Comparison of ENCODE assay signal across 24 cellular contexts in the genomic region with DNA sequence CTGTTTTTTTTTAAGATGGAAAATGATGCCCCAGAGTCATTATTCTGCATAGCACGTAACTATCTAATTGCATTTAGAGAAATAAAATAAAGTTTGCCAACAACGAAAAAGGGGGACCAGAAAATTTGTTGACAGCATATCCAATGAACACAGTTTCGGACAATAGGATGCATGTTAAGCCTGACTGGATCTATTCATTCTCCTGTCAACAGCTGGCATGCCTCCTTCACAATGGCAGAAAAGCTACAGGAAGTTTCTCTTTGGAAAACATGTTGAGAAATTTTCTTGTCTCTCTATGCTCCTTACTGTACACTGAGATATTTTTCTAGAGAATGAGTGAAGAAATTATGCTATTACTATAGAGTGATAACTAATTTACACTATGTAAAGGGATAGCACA.
"Had no signal": no experiment of that assay in that cellular context is flagged by ENCODE, and none has a peak within 500 bp of the region (broad histone marks: within the 10 kb centered on the region; RNA-seq: fewer than 3 reads in every experiment).

No MANE protein-coding gene starts in this region.

- H3K4me1 Mint-ChIP-seq: activated CD8-positive, alpha-beta memory T cell treated with anti-CD3 and anti-CD28 coated beads, Interleukin-2, amount 10 ng/mL, durations not matched to agents 7 days and 5 days; activated naive CD8-positive, alpha-beta T cell treated with anti-CD3 and anti-CD28 coated beads for 36 hours; T-helper 17 cell had no signal

- H3K36me3 Mint-ChIP-seq: activated CD8-positive, alpha-beta memory T cell treated with anti-CD3 and anti-CD28 coated beads, Interleukin-2, amount 10 ng/mL, durations not matched to agents 7 days and 5 days; activated naive CD8-positive, alpha-beta T cell treated with anti-CD3 and anti-CD28 coated beads for 36 hours had no signal

- H3K4me3 Mint-ChIP-seq: activated CD8-positive, alpha-beta memory T cell treated with anti-CD3 and anti-CD28 coated beads, Interleukin-2, amount 10 ng/mL, durations not matched to agents 7 days and 5 days; activated naive CD8-positive, alpha-beta T cell treated with anti-CD3 and anti-CD28 coated beads for 36 hours; activated T-cell treated with anti-CD3 and anti-CD28 coated beads, Interleukin-2, amount 50 U/mL, for 4 hours; T-helper 17 cell; WTC11 had no signal

- H3K27ac ChIP-seq: Peyer's patch, RWPE1, SJSA1 had no signal

- ATAC-seq: activated CD8-positive, alpha-beta memory T cell treated with anti-CD3 and anti-CD28 coated beads, Interleukin-2, amount 10 ng/mL, durations not matched to agents 7 days and 5 days; activated T-cell treated with anti-CD3 and anti-CD28 coated beads, Interleukin-2, amount 50 U/mL, for 4 hours; K562; T-helper 17 cell; WTC11 had no signal

- H3K27me3 Mint-ChIP-seq: activated CD8-positive, alpha-beta memory T cell treated with anti-CD3 and anti-CD28 coated beads, Interleukin-2, amount 10 ng/mL, durations not matched to agents 7 days and 5 days; activated naive CD8-positive, alpha-beta T cell treated with anti-CD3 and anti-CD28 coated beads for 36 hours; T-helper 17 cell had no signal

- DNase-seq: activated CD4-positive, alpha-beta T cell treated with anti-CD3 and anti-CD28 coated beads for 48 hours; activated CD4-positive, alpha-beta T cell treated with anti-CD3 and anti-CD28 coated beads, Interleukin-2, amount 50 U/mL, for 4 hours; activated CD4-positive, CD25-positive, alpha-beta regulatory T cell treated with anti-CD3 and anti-CD28 coated beads, Interleukin-2, amount 50 U/mL, for 72 hours; activated CD8-positive, alpha-beta memory T cell treated with anti-CD3 and anti-CD28 coated beads, Interleukin-2, amount 10 ng/mL, durations not matched to agents 7 days and 5 days; activated effector memory CD4-positive, alpha-beta T cell treated with anti-CD3 and anti-CD28 coated beads, Interleukin-2, amount 50 U/mL, for 16 hours; activated naive CD4-positive, alpha-beta T cell treated with Interleukin-2 at 50 U/mL for 16 hours; activated naive CD8-positive, alpha-beta T cell treated with anti-CD3 and anti-CD28 coated beads for 36 hours; activated T-cell treated with anti-CD3 and anti-CD28 coated beads, Interleukin-2, amount 50 U/mL, for 4 hours; Karpas-422; NCI-H1105 treated with DMSO at 0.1 percent for 48 hours; NCI-H1436 treated with DMSO at 0.1 percent for 48 hours; NCI-H187; NCI-H2081; NCI-H510A treated with DMSO at 0.1 percent for 48 hours; NCI-H69; NK-92 treated with Interleukin-12 subunit alpha and Interleukin-12 subunit beta, amount 100 ng/mL, for 24 hours; Peyer's patch; Right ventricle myocardium superior; T-helper 17 cell; T-helper 9 cell had no signal

- H3K27ac Mint-ChIP-seq: activated CD8-positive, alpha-beta memory T cell treated with anti-CD3 and anti-CD28 coated beads, Interleukin-2, amount 10 ng/mL, durations not matched to agents 7 days and 5 days; activated naive CD8-positive, alpha-beta T cell treated with anti-CD3 and anti-CD28 coated beads for 36 hours; T-helper 17 cell; WTC11 had no signal
